12 cellular contexts compared by ENCODE assay signal in genomic region chr3:12891391-12891984, GRCh38. TPM values are rescaled to one million over a fixed set of nuclear protein-coding genes. Genes with fewer than 3 reads are reported as not detected.
DNase-seq lines count a peak whose midpoint lies in the region; ATAC-seq and TF ChIP-seq lines count a peak whose summit lies in the region.
"Had no signal": no experiment of that assay in that cellular context is flagged by ENCODE, and none has a peak within 500 bp of the region (broad histone marks: within the 10 kb centered on the region; RNA-seq: fewer than 3 reads in every experiment).

No MANE protein-coding gene starts in this region.

- CTCF ChIA-PET in activated CD8-positive, alpha-beta T cell treated with anti-CD3 and anti-CD28 coated beads, Interleukin-2, amount 10 ng/mL, durations not matched to agents 7 days and 5 days (lab: Charles Lee) = interaction anchor here (0.7 to 4.0 kb wide), 26 partner anchors 8 to 108 kb away, joined by 3 to 20 read pairs (median 4); partner anchors contain the start of genes CAND2 and RPL32
- CTCF ChIA-PET in activated CD8-positive, alpha-beta T cell treated with anti-CD3 and anti-CD28 coated beads for 36 hours (lab: Charles Lee) = interaction anchor here (0.6 to 4.5 kb wide), 31 partner anchors 8 to 148 kb away, joined by 3 to 36 read pairs (median 5); partner anchors contain the start of gene RPL32
- CTCF ChIA-PET in RWPE1 (lab: Yijun Ruan, JAX) = interaction anchor here (0.6 to 1.7 kb wide), 6 partner anchors 9 to 750 kb away, joined by 3 to 8 read pairs (median 4); no protein-coding TSS in a partner anchor

- H3K27me3 Mint-ChIP-seq in activated CD8-positive, alpha-beta T cell treated with anti-CD3 and anti-CD28 coated beads, Interleukin-2, amount 10 ng/mL, durations not matched to agents 7 days and 5 days (ENCODE audit: low read depth) = peaks cover 30% of the 10 kb centered on the region
- peaks cover 15% of the 10 kb centered on the region for H3K27me3 Mint-ChIP-seq in activated CD8-positive, alpha-beta T cell treated with anti-CD3 and anti-CD28 coated beads for 36 hours
- peaks cover 13% of the 10 kb centered on the region for H3K27me3 Mint-ChIP-seq in nephron progenitor cell (ENCODE audit: low read depth, poor library complexity)

- no peak for DNase-seq in activated CD8-positive, alpha-beta T cell treated with anti-CD3 and anti-CD28 coated beads, Interleukin-2, amount 10 ng/mL, durations not matched to agents 7 days and 5 days
- DNase-seq in activated CD8-positive, alpha-beta T cell treated with anti-CD3 and anti-CD28 coated beads for 36 hours = no peak
- DNase-seq in fibroblast of villous mesenchyme (ENCODE audit: low read depth) (no peak), RWPE1 (ENCODE audit: low spot score) (no peak), nephron progenitor cell (no peak)
- DNase-seq: activated B cell treated with CpG ODN at 0.5 μM for 24 hours had no signal

- H3K27ac ChIP-seq in VCaP (peak overlapping the region; percentile 24; the same call in 1 of the 2 replicates), skeletal muscle tissue (ENCODE audit: low read depth, low read length) (no peak overlapping the region), RWPE1 (no peak overlapping the region)
- H3K27ac ChIP-seq: uterus had no signal

- peaks cover 7% of the 10 kb centered on the region for H3K4me1 Mint-ChIP-seq in activated CD8-positive, alpha-beta T cell treated with anti-CD3 and anti-CD28 coated beads, Interleukin-2, amount 10 ng/mL, durations not matched to agents 7 days and 5 days (ENCODE audit: low read depth)
- peaks cover 13% of the 10 kb centered on the region for H3K4me1 Mint-ChIP-seq in activated CD8-positive, alpha-beta T cell treated with anti-CD3 and anti-CD28 coated beads for 36 hours (ENCODE audit: low read depth)
- H3K4me1 Mint-ChIP-seq in nephron progenitor cell = peaks cover 33% of the 10 kb centered on the region

- no peak overlapping the region for H3K4me3 Mint-ChIP-seq in activated CD8-positive, alpha-beta T cell treated with anti-CD3 and anti-CD28 coated beads, Interleukin-2, amount 10 ng/mL, durations not matched to agents 7 days and 5 days
- no peak overlapping the region for H3K4me3 Mint-ChIP-seq in activated CD8-positive, alpha-beta T cell treated with anti-CD3 and anti-CD28 coated beads for 36 hours
- H3K4me3 Mint-ChIP-seq in nephron progenitor cell = no peak overlapping the region
- H3K4me3 Mint-ChIP-seq: activated B cell treated with CpG ODN at 0.5 μM for 24 hours had no signal

- H3K9me3 Mint-ChIP-seq in activated CD8-positive, alpha-beta T cell treated with anti-CD3 and anti-CD28 coated beads, Interleukin-2, amount 10 ng/mL, durations not matched to agents 7 days and 5 days (ENCODE audit: insufficient read depth) = no peaks in the 10 kb centered on the region
- H3K9me3 Mint-ChIP-seq in activated CD8-positive, alpha-beta T cell treated with anti-CD3 and anti-CD28 coated beads for 36 hours = no peaks in the 10 kb centered on the region
- H3K9me3 Mint-ChIP-seq in nephron progenitor cell = no peaks in the 10 kb centered on the region
- H3K9me3 Mint-ChIP-seq: activated B cell treated with CpG ODN at 0.5 μM for 24 hours; activated naive CD8-positive, alpha-beta T cell treated with anti-CD3 and anti-CD28 coated beads, Interleukin-2, amount 10 ng/mL, durations not matched to agents 7 days and 5 days had no signal

- H3K36me3 Mint-ChIP-seq in activated CD8-positive, alpha-beta T cell treated with anti-CD3 and anti-CD28 coated beads, Interleukin-2, amount 10 ng/mL, durations not matched to agents 7 days and 5 days (ENCODE audit: low read depth) = no peaks in the 10 kb centered on the region
- H3K36me3 Mint-ChIP-seq in activated CD8-positive, alpha-beta T cell treated with anti-CD3 and anti-CD28 coated beads for 36 hours (ENCODE audit: low read depth) = no peaks in the 10 kb centered on the region
- no peaks in the 10 kb centered on the region for H3K36me3 Mint-ChIP-seq in nephron progenitor cell (ENCODE audit: low read depth)
- H3K36me3 Mint-ChIP-seq: activated naive CD8-positive, alpha-beta T cell treated with anti-CD3 and anti-CD28 coated beads, Interleukin-2, amount 10 ng/mL, durations not matched to agents 7 days and 5 days had no signal

- ATAC-seq in activated CD8-positive, alpha-beta T cell treated with anti-CD3 and anti-CD28 coated beads, Interleukin-2, amount 10 ng/mL, durations not matched to agents 7 days and 5 days = peak; percentile 28
- no peak for ATAC-seq in activated CD8-positive, alpha-beta T cell treated with anti-CD3 and anti-CD28 coated beads for 36 hours
- ATAC-seq in GM18870 (IDR thresholded peaks at IDR 0.05; ENCODE audit: unreplicated experiment) = no peak

- peak overlapping the region in 2 of 3 donors; percentile 47 to 58 for H3K9ac ChIP-seq in skeletal muscle tissue (ENCODE audit: low read depth in 1 of 3, low read length in 3 of 3)

- no peak for TF ChIP-seq CTCF in activated CD8-positive, alpha-beta T cell treated with anti-CD3 and anti-CD28 coated beads for 36 hours (IDR thresholded peaks at IDR 0.05)
- TF ChIP-seq CTCF in VCaP (conservative IDR thresholded peaks at IDR 0.05) (no peak), fibroblast of villous mesenchyme (IDR thresholded peaks at IDR 0.05; ENCODE audit: insufficient read depth, low read depth, low read length) (no peak), RWPE1 (conservative IDR thresholded peaks at IDR 0.05; ENCODE audit: low read depth) (no peak), nephron progenitor cell (IDR thresholded peaks at IDR 0.05) (no peak)

- H3K36me3 ChIP-seq in skeletal muscle tissue (ENCODE audit: control insufficient read depth in 3 of 3, insufficient read depth in 3 of 3, low read length in 3 of 3) = no peaks in the 10 kb centered on the region
- H3K36me3 ChIP-seq: uterus had no signal

- H3K9me3 ChIP-seq in skeletal muscle tissue (ENCODE audit: control insufficient read depth in 3 of 3, low read length in 3 of 3) = no peaks in the 10 kb centered on the region
- H3K9me3 ChIP-seq: uterus had no signal

- intact Hi-C loops in activated CD8-positive, alpha-beta T cell treated with anti-CD3 and anti-CD28 coated beads for 36 hours (cut with micrococcal nuclease) = loop anchor here (5.0 kb wide), 1 partner anchor 104 kb away; no protein-coding TSS in a partner anchor

- peaks cover 30 to 34% (median 34%) of the 10 kb centered on the region in 3 donors for H3K4me1 ChIP-seq in skeletal muscle tissue (ENCODE audit: control insufficient read depth in 3 of 3, insufficient read depth in 3 of 3, low read length in 3 of 3)

- POLR2A ChIA-PET in activated CD8-positive, alpha-beta T cell treated with anti-CD3 and anti-CD28 coated beads, Interleukin-2, amount 10 ng/mL, durations not matched to agents 7 days and 5 days (lab: Charles Lee) = no interaction called here
- POLR2A ChIA-PET in activated CD8-positive, alpha-beta T cell treated with anti-CD3 and anti-CD28 coated beads for 36 hours (lab: Charles Lee) = interaction anchor here (0.7 to 1.3 kb wide), 4 partner anchors 50 to 118 kb away, joined by 3 to 5 read pairs (median 3); partner anchors contain the start of gene RPL32
- POLR2A ChIA-PET in RWPE1 (lab: Yijun Ruan, JAX; ENCODE audit: low non-redundant PET) = no interaction called here

- peaks cover 0 to under 1% (median 0%) of the 10 kb centered on the region in 3 donors for H3K27me3 ChIP-seq in skeletal muscle tissue (ENCODE audit: control insufficient read depth in 3 of 3, insufficient read depth in 3 of 3, low read length in 3 of 3)
- H3K27me3 ChIP-seq: uterus had no signal

- H3K27ac Mint-ChIP-seq in activated CD8-positive, alpha-beta T cell treated with anti-CD3 and anti-CD28 coated beads, Interleukin-2, amount 10 ng/mL, durations not matched to agents 7 days and 5 days = no peak overlapping the region
- no peak overlapping the region for H3K27ac Mint-ChIP-seq in activated CD8-positive, alpha-beta T cell treated with anti-CD3 and anti-CD28 coated beads for 36 hours
- no peak overlapping the region for H3K27ac Mint-ChIP-seq in nephron progenitor cell
- H3K27ac Mint-ChIP-seq: activated B cell treated with CpG ODN at 0.5 μM for 24 hours; activated naive CD8-positive, alpha-beta T cell treated with anti-CD3 and anti-CD28 coated beads, Interleukin-2, amount 10 ng/mL, durations not matched to agents 7 days and 5 days; progenitor cell of endocrine pancreas had no signal

- peak overlapping the region; percentile 34 for H3K4me3 ChIP-seq in fibroblast of villous mesenchyme (ENCODE audit: low read depth, low read length)
- H3K4me3 ChIP-seq in skeletal muscle tissue (ENCODE audit: low read length in 3 of 3) = peak overlapping the region; percentile 33 to 70 (median 38)

RNA-seq across cellular contexts. Expression of gene RPL32, which starts 50.1 kb away (rescaled TPM):
- 1,000 to 10,000 TPM; 1,764 to 1,890 TPM for total RNA-seq in activated CD8-positive, alpha-beta T cell treated with anti-CD3 and anti-CD28 coated beads, Interleukin-2, amount 10 ng/mL, durations not matched to agents 7 days and 5 days
- total RNA-seq in activated CD8-positive, alpha-beta T cell treated with anti-CD3 and anti-CD28 coated beads for 36 hours = 1,000 to 10,000 TPM; 2,861 to 2,981 TPM
- total RNA-seq in fibroblast of villous mesenchyme (409 and 739 TPM in 2 replicates), skeletal muscle tissue (1,978 TPM)
